Comparison of ENCODE assay signal across 29 cellular contexts in the genomic region with DNA sequence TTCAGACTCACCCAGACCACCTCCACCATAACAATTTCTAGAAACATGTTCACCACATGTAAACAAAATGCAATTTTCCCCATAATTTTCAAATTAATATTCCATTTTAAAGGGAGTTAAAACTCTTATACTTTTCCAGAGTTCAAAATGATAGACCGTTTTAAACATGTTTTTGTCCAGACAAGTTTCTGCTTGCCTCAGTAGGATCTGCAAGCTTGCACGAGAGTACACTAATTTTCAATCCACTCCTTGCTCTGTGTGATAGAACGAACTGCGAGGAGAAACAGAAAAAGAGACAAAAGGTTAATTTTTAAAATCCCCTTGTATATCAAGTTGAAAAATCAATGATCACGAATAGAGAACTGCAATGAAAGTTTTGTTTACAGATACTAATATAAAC. TPM values are rescaled to one million over a fixed set of nuclear protein-coding genes. Genes with fewer than 3 reads are reported as not detected.
"Had no signal": no experiment of that assay in that cellular context is flagged by ENCODE, and none has a peak within 500 bp of the region (broad histone marks: within the 10 kb centered on the region; RNA-seq: fewer than 3 reads in every experiment).

No MANE protein-coding gene starts in this region.

- H3K27me3 Mint-ChIP-seq: activated CD4-positive, alpha-beta memory T cell treated with anti-CD3 and anti-CD28 coated beads for 36 hours; activated CD4-positive, alpha-beta T cell treated with anti-CD3 and anti-CD28 coated beads, Interleukin-2, amount 10 ng/mL, durations not matched to agents 24 days and 14 days; activated naive CD8-positive, alpha-beta T cell; activated T-helper 17 cell treated with anti-CD3 and anti-CD28 coated beads, Interleukin-2, amount 50 U/mL, for 72 hours; brain had no signal

- DNase-seq: activated CD4-positive, alpha-beta memory T cell treated with anti-CD3 and anti-CD28 coated beads for 36 hours; activated CD4-positive, alpha-beta T cell treated with anti-CD3 and anti-CD28 coated beads, Interleukin-2, amount 10 ng/mL, durations not matched to agents 24 days and 14 days; activated CD4-positive, CD25-positive, alpha-beta regulatory T cell treated with anti-CD3 and anti-CD28 coated beads, Interleukin-2, amount 50 U/mL, for 72 hours; activated gamma-delta T cell; activated naive CD4-positive, alpha-beta T cell treated with anti-CD3 and anti-CD28 coated beads for 36 hours; activated T-cell treated with anti-CD3 and anti-CD28 coated beads for 4 hours; activated T-cell treated with anti-CD3 and anti-CD28 coated beads, Interleukin-2, amount 50 U/mL, for 48 hours; amygdala; Karpas-422; NCI-H1048; NCI-H1417; NCI-H1694; NCI-H2029; NCI-H2107; NCI-H2171 treated with DMSO at 0.1 percent for 48 hours; NCI-H226; NCI-H526 treated with DMSO at 0.1 percent for 48 hours; NCI-H82; SHP77 had no signal

- H3K36me3 Mint-ChIP-seq: activated CD4-positive, alpha-beta memory T cell treated with anti-CD3 and anti-CD28 coated beads for 36 hours; activated naive CD8-positive, alpha-beta T cell had no signal

- H3K27ac ChIP-seq: SJSA1 had no signal

- H3K9me3 ChIP-seq: SJSA1 had no signal

- H3K4me1 ChIP-seq: SJSA1 had no signal

- ATAC-seq: activated T-helper 17 cell treated with anti-CD3 and anti-CD28 coated beads, Interleukin-2, amount 50 U/mL, for 72 hours had no signal

- FAIRE-seq: astrocyte had no signal

- H3K9me3 Mint-ChIP-seq: activated CD4-positive, alpha-beta memory T cell treated with anti-CD3 and anti-CD28 coated beads for 36 hours; activated CD4-positive, alpha-beta T cell treated with anti-CD3 and anti-CD28 coated beads, Interleukin-2, amount 10 ng/mL, durations not matched to agents 24 days and 14 days; activated naive CD4-positive, alpha-beta T cell treated with anti-CD3 and anti-CD28 coated beads for 36 hours; activated T-helper 17 cell treated with anti-CD3 and anti-CD28 coated beads, Interleukin-2, amount 50 U/mL, for 72 hours; brain; T-helper 1 cell treated with Interleukin-12 subunit alpha and Interleukin-12 subunit beta and Interleukin-4 antibody, amounts not matched to agents 30 μg/mL and 1 μg/mL, for 36 hours had no signal

- H3K4me3 ChIP-seq: SJSA1 had no signal

- H3K4me3 Mint-ChIP-seq: activated CD4-positive, alpha-beta memory T cell treated with anti-CD3 and anti-CD28 coated beads for 36 hours; activated CD4-positive, alpha-beta T cell treated with anti-CD3 and anti-CD28 coated beads, Interleukin-2, amount 10 ng/mL, durations not matched to agents 24 days and 14 days; activated naive CD4-positive, alpha-beta T cell treated with anti-CD3 and anti-CD28 coated beads for 36 hours; activated naive CD8-positive, alpha-beta T cell; activated T-helper 17 cell treated with anti-CD3 and anti-CD28 coated beads, Interleukin-2, amount 50 U/mL, for 72 hours; brain; T-helper 1 cell treated with Interleukin-12 subunit alpha and Interleukin-12 subunit beta and Interleukin-4 antibody, amounts not matched to agents 30 μg/mL and 1 μg/mL, for 36 hours had no signal

- H3K27ac Mint-ChIP-seq: activated CD4-positive, alpha-beta memory T cell treated with anti-CD3 and anti-CD28 coated beads for 36 hours; activated CD4-positive, alpha-beta T cell treated with anti-CD3 and anti-CD28 coated beads, Interleukin-2, amount 10 ng/mL, durations not matched to agents 24 days and 14 days; activated naive CD4-positive, alpha-beta T cell treated with anti-CD3 and anti-CD28 coated beads for 36 hours; activated naive CD8-positive, alpha-beta T cell; activated T-helper 17 cell treated with anti-CD3 and anti-CD28 coated beads, Interleukin-2, amount 50 U/mL, for 72 hours; brain; T-helper 1 cell treated with Interleukin-12 subunit alpha and Interleukin-12 subunit beta and Interleukin-4 antibody, amounts not matched to agents 30 μg/mL and 1 μg/mL, for 36 hours had no signal

- H3K27me3 ChIP-seq: SJSA1 had no signal

RNA-seq across cellular contexts. Expression of gene MEIOB, which starts 37.9 kb away (rescaled TPM):
- total RNA-seq: activated CD4-positive, alpha-beta memory T cell treated with anti-CD3 and anti-CD28 coated beads for 36 hours; activated CD4-positive, alpha-beta T cell treated with anti-CD3 and anti-CD28 coated beads, Interleukin-2, amount 10 ng/mL, durations not matched to agents 24 days and 14 days; activated CD8-positive, alpha-beta memory T cell treated with anti-CD3 and anti-CD28 coated beads for 36 hours; cardiac septum; OCI-LY7; SJSA1 had no signal

RNA-seq across cellular contexts. Expression of gene IGFALS, which starts 40.6 kb away (rescaled TPM):
- total RNA-seq: activated CD4-positive, alpha-beta memory T cell treated with anti-CD3 and anti-CD28 coated beads for 36 hours; activated CD8-positive, alpha-beta memory T cell treated with anti-CD3 and anti-CD28 coated beads for 36 hours; activated naive CD4-positive, alpha-beta T cell treated with anti-CD3 and anti-CD28 coated beads for 36 hours; astrocyte; NCI-H460; SJSA1 had no signal
